Comparison of ENCODE assay signal across 8 cellular contexts in the genomic region with DNA sequence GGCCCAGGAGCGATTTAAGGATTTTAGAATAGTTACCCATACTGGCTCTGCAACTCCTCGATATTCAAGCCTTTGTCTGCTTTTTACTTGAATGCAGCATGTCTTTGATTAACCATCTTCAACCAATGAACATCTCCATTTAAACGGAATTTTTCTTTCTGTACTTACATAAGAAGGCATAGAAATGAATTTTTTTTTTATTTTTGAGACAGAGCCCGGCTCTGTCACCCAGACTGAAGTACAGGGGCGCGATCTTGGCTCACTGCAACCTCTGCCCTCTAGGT. TPM values are rescaled to one million over a fixed set of nuclear protein-coding genes. Genes with fewer than 3 reads are reported as not detected.
A peak's percentile ranks its signal among the peaks of the same experiment; 100 is the strongest.
DNase-seq lines count a peak whose midpoint lies in the region; ATAC-seq, FAIRE-seq and TF ChIP-seq lines count a peak whose summit lies in the region.

No MANE protein-coding gene starts in this region.

- H3K4me2 ChIP-seq in K562 (ENCODE audit: insufficient read depth, low read length) = peak overlapping the region; percentile 96

- DNase-seq in activated T-cell treated with anti-CD3 and anti-CD28 coated beads, Interleukin-2, amount 50 U/mL, for 72 hours = no peak
- no peak for DNase-seq in activated T-cell treated with anti-CD3 and anti-CD28 coated beads, Interleukin-2, amount 50 U/mL, for 1 hour
- DNase-seq in K562 (ENCODE audit: extremely low read depth in 1 of 4, low spot score in 3 of 4) (no peak), lower lobe of right lung (no peak), tibial nerve (ENCODE audit: low spot score in 2 of 2) (no peak), SW 1271 (lab: John Stamatoyannopoulos, UW) (no peak), SHP77 treated with DMSO at 0.1 percent for 48 hours (lab: John Stamatoyannopoulos, UW) (no peak)

- H3K36me3 ChIP-seq in K562 (ENCODE audit: control insufficient read depth, insufficient read depth, low read length) (peaks cover 18% of the 10 kb centered on the region), lower lobe of right lung (peaks cover 13% of the 10 kb centered on the region), tibial nerve (peaks cover 0 to 2% (median 0%) of the 10 kb centered on the region in 3 donors)

- H3K4me1 Mint-ChIP-seq in activated T-cell treated with anti-CD3 and anti-CD28 coated beads, Interleukin-2, amount 50 U/mL, for 72 hours (ENCODE audit: low read depth) = peaks cover 38% of the 10 kb centered on the region

- no peak for TF ChIP-seq RAD21 in K562 (CRISPR knock-in tag; conservative IDR thresholded peaks at IDR 0.05 in 1 of 2, IDR thresholded peaks at IDR 0.05 in 1 of 2)

- H4K20me1 ChIP-seq in K562 (replicated peaks; ENCODE audit: control insufficient read depth, insufficient read depth, low read length) = no peaks in the 10 kb centered on the region

- peaks cover 9 to 14% of the 10 kb centered on the region in 2 donors for H3K36me3 Mint-ChIP-seq in activated T-cell treated with anti-CD3 and anti-CD28 coated beads, Interleukin-2, amount 50 U/mL, for 72 hours (ENCODE audit: insufficient read depth in 2 of 2)

- H2AFZ ChIP-seq in K562 (ENCODE audit: low read depth, low read length) = peak overlapping the region; percentile 93

- H3K9me1 ChIP-seq in K562 (ENCODE audit: control insufficient read depth, insufficient read depth, low read length) = no peaks in the 10 kb centered on the region

- peaks cover 0 to 5% of the 10 kb centered on the region in 2 experiments; a peak in 3 of 5 replicates for H3K4me1 ChIP-seq in K562 (replicated peaks in 1 of 2; ENCODE audit: control insufficient read depth in 2 of 2, insufficient read depth in 2 of 2, low read length in 2 of 2)
- peaks cover 30% of the 10 kb centered on the region for H3K4me1 ChIP-seq in lower lobe of right lung
- H3K4me1 ChIP-seq in tibial nerve = peaks cover 0 to 30% (median 10%) of the 10 kb centered on the region in 4 donors

- in situ Hi-C loops in K562 (cut with MboI) = loop anchor here (25.0 kb wide), 1 partner anchor 1853 kb away; no protein-coding TSS in a partner anchor

- CTCF ChIA-PET in K562 (lab: Yijun Ruan, JAX; ENCODE audit: low intra/inter-chr PET ratio) = no interaction called here

- intact Hi-C loops in K562 (cut with micrococcal nuclease) = no loop called here
- intact Hi-C loops in lower lobe of right lung (cut with DNase I) = no loop called here

- 37% methylated on average over 6 of the region's 6 CpGs for WGBS in K562 (ENCODE audit: insufficient coverage, low coverage, missing lambda C conversion rate)
- WGBS in tibial nerve, 2 donors = 40 to 45% methylated on average over 6 of the region's 6 CpGs

- peaks cover 41% of the 10 kb centered on the region for H3K79me2 ChIP-seq in K562 (ENCODE audit: control insufficient read depth, insufficient read depth, low read length)

- no peak for FAIRE-seq in K562 (lab: Jason Lieb, UNC)

- no peaks in the 10 kb centered on the region for H3K9me3 ChIP-seq in K562 (replicated peaks; ENCODE audit: control insufficient read depth, insufficient read depth, low read depth, low read length)
- no peaks in the 10 kb centered on the region for H3K9me3 ChIP-seq in lower lobe of right lung
- H3K9me3 ChIP-seq in tibial nerve = no peaks in the 10 kb centered on the region

- H3K27ac Mint-ChIP-seq in activated T-cell treated with anti-CD3 and anti-CD28 coated beads, Interleukin-2, amount 50 U/mL, for 72 hours = peak overlapping the region; percentile 100

- no peak for ATAC-seq in activated T-cell treated with anti-CD3 and anti-CD28 coated beads, Interleukin-2, amount 50 U/mL, for 72 hours (replicated peaks in 1 of 2)
- ATAC-seq in K562 (no peak), lower lobe of right lung (no peak), GM19035 (IDR thresholded peaks at IDR 0.05; ENCODE audit: unreplicated experiment) (no peak)

- no peak for TF ChIP-seq CTCF in K562 (IDR thresholded peaks at IDR 0.05 in 2 of 3, conservative IDR thresholded peaks at IDR 0.05 in 1 of 3; ENCODE audit: insufficient read depth in 2 of 3, low read depth in 1 of 3, low read length in 3 of 3)
- TF ChIP-seq CTCF in lower lobe of right lung (IDR thresholded peaks at IDR 0.05) = no peak
- no peak for TF ChIP-seq CTCF in tibial nerve (IDR thresholded peaks at IDR 0.05)

- H3K27ac ChIP-seq in K562 (ENCODE audit: extremely low read depth, low read depth, low read length) (peak overlapping the region; percentile 89), lower lobe of right lung (peak overlapping the region; percentile 90), tibial nerve (peak overlapping the region; percentile 69 to 89 (median 86))

- no peaks in the 10 kb centered on the region for H3K27me3 Mint-ChIP-seq in activated T-cell treated with anti-CD3 and anti-CD28 coated beads, Interleukin-2, amount 50 U/mL, for 72 hours (ENCODE audit: low read depth)

- H3K4me3 ChIP-seq in K562 = no peak overlapping the region
- peak overlapping the region; percentile 73 for H3K4me3 ChIP-seq in lower lobe of right lung
- H3K4me3 ChIP-seq in tibial nerve = peak overlapping the region; percentile 54 to 81 (median 71)

- TF ChIP-seq EP300 in K562 (IDR thresholded peaks at IDR 0.05; ENCODE audit: low read length) = no peak
- no peak for TF ChIP-seq EP300 in tibial nerve (IDR thresholded peaks at IDR 0.05)

- H3K27me3 ChIP-seq in K562 (ENCODE audit: control insufficient read depth in 2 of 2, insufficient read depth in 2 of 2, low read length in 2 of 2) (no peaks in the 10 kb centered on the region), lower lobe of right lung (ENCODE audit: low read depth) (no peaks in the 10 kb centered on the region), tibial nerve (no peaks in the 10 kb centered on the region)

- H3K4me3 Mint-ChIP-seq in activated T-cell treated with anti-CD3 and anti-CD28 coated beads, Interleukin-2, amount 50 U/mL, for 72 hours = peak overlapping the region; percentile 87 to 97

- TSS peak; percentile 82 for BruUV-seq in K562 (replicated peaks; lab: Mats Ljungman, UMichigan)

- peak overlapping the region in 1 of 2 experiments; percentile 88; a peak in 2 of 4 replicates for H3K9ac ChIP-seq in K562 (ENCODE audit: insufficient read depth in 1 of 2, low read depth in 2 of 2, low read length in 2 of 2)

- TF ChIP-seq POLR2A in K562 (conservative IDR thresholded peaks at IDR 0.05) (no peak), tibial nerve (IDR thresholded peaks at IDR 0.05) (no peak)

- H3K9me3 Mint-ChIP-seq in activated T-cell treated with anti-CD3 and anti-CD28 coated beads, Interleukin-2, amount 50 U/mL, for 72 hours = peaks cover 4% of the 10 kb centered on the region in 2 donors

- POLR2A ChIA-PET in K562 (lab: Yijun Ruan, JAX) = interaction anchor here (0.7 to 1.2 kb wide), 3 partner anchors 9 to 442 kb away, joined by 3 read pairs; no protein-coding TSS in a partner anchor

TF ChIP-seq in K562, 482 proteins besides CTCF, POLR2A, EP300 and RAD21 (continues in another document):
- 0 out of 2 replicates have a peak, but pooled peaks have one; percentile 1 for TF ChIP-seq ZNF24 (IDR thresholded peaks at IDR 0.05)
- no peak for TF ChIP-seq NR2C2 (CRISPR knock-in tag; IDR thresholded peaks at IDR 0.05)
- peak; percentile 73 for TF ChIP-seq NR2C2 (tag; IDR thresholded peaks at IDR 0.05)
- peak in 1 of 2 experiments; percentile 10; a peak in 1 of 3 replicates for TF ChIP-seq CBX3 (IDR thresholded peaks at IDR 0.05; ENCODE audit: borderline replicate concordance in 1 of 2, low read length in 2 of 2)

RNA-seq across cellular contexts. Expression of a gene that starts 0.8 kb away (rescaled TPM):
- 10 to 100 TPM; 25.2 to 38.0 TPM for total RNA-seq in activated T-cell treated with anti-CD3 and anti-CD28 coated beads, Interleukin-2, amount 50 U/mL, for 72 hours
- 24.7 and 80.5 TPM in 2 replicates for total RNA-seq in K562 (2011; cell fraction: chromatin; rRNA removed; ENCODE audit: low replicate concordance)
- total RNA-seq in K562 (2011; cell fraction: nucleolus; rRNA removed) = 16.5 and 27.8 TPM in 2 replicates
- 34.5 and 35.2 TPM in 2 replicates for total RNA-seq in K562 (2011; cell fraction: nucleoplasm; rRNA removed)
- 33.1 and 33.6 TPM in 2 replicates for total RNA-seq in K562 (2014; rRNA removed)
- total RNA-seq in K562 (2014; rRNA removed; fragmentation: Illumina TruSeq; extraction: Trizol) = 54.0 and 58.7 TPM in 2 replicates
- total RNA-seq in K562 (2015; rRNA removed; fragmentation: Illumina TruSeq; extraction: Trizol) = 37.9 and 47.8 TPM in 2 replicates
- 44.0 and 46.6 TPM in 2 replicates for total RNA-seq in K562 (2021)
- 31.6 and 47.1 TPM in 2 replicates for polyA plus RNA-seq in K562 (2011; rRNA removed)
- 3.2 and 7.1 TPM in 2 replicates for polyA plus RNA-seq in K562 (2011; cell fraction: cytosol; rRNA removed)
- polyA plus RNA-seq in K562 (2011; cell fraction: nucleus; rRNA removed) = 14.7 and 18.4 TPM in 2 replicates
- 28.8 and 35.1 TPM in 2 replicates for polyA plus RNA-seq in K562 (2012)
- 22.9 and 24.4 TPM in 2 replicates for polyA plus RNA-seq in K562 (2014; fragmentation: Illumina TruSeq; extraction: Trizol)
- 10 to 100 TPM; 81.6 to 97.6 TPM for polyA plus RNA-seq in K562 (2014; fragmentation: Nextera tagmentation; extraction: Ambion mirVana)
- 43.4 and 50.5 TPM in 2 replicates for polyA plus RNA-seq in K562 (2014; rRNA removed)
- 49.1 and 62.6 TPM in 2 replicates for polyA minus RNA-seq in K562 (2011; rRNA and poly(A)+ RNA removed)
- 12.4 and 13.8 TPM in 2 replicates for polyA minus RNA-seq in K562 (2011; cell fraction: cytosol; rRNA and poly(A)+ RNA removed)
- polyA minus RNA-seq in K562 (2011; cell fraction: nucleus; rRNA and poly(A)+ RNA removed) = 44.8 and 75.5 TPM in 2 replicates
- total RNA-seq in lower lobe of right lung = 21.6 TPM
- 10 to 100 TPM; 16.7 to 44.7 (median 27.3) TPM for total RNA-seq in tibial nerve

RNA-seq across cellular contexts. Expression of a gene that starts 41.5 kb away (rescaled TPM):
- not detected for total RNA-seq in activated T-cell treated with anti-CD3 and anti-CD28 coated beads, Interleukin-2, amount 50 U/mL, for 72 hours
- not detected in 2 replicates for total RNA-seq in K562 (2011; cell fraction: chromatin; rRNA removed; ENCODE audit: low replicate concordance)
- not detected in 2 replicates for total RNA-seq in K562 (2011; cell fraction: nucleolus; rRNA removed)
- total RNA-seq in K562 (2011; cell fraction: nucleoplasm; rRNA removed) = not detected in 2 replicates
- total RNA-seq in K562 (2014; rRNA removed) = not detected in 2 replicates
- total RNA-seq in K562 (2014; rRNA removed; fragmentation: Illumina TruSeq; extraction: Trizol) = not detected in 2 replicates
- not detected in 2 replicates for total RNA-seq in K562 (2015; rRNA removed; fragmentation: Illumina TruSeq; extraction: Trizol)
- total RNA-seq in K562 (2021) = not detected in 2 replicates
- not detected in 2 replicates for polyA plus RNA-seq in K562 (2011; rRNA removed)
- 0.01 TPM in 1 of 2 replicates, not detected in the other for polyA plus RNA-seq in K562 (2011; cell fraction: cytosol; rRNA removed)
- not detected in 2 replicates for polyA plus RNA-seq in K562 (2011; cell fraction: nucleus; rRNA removed)
- polyA plus RNA-seq in K562 (2012) = 0.01 and 0.15 TPM in 2 replicates
- polyA plus RNA-seq in K562 (2014; fragmentation: Illumina TruSeq; extraction: Trizol) = not detected in 2 replicates
- under 1 TPM; 0.01 to 0.18 TPM for polyA plus RNA-seq in K562 (2014; fragmentation: Nextera tagmentation; extraction: Ambion mirVana)
- polyA plus RNA-seq in K562 (2014; rRNA removed) = not detected in 2 replicates
- polyA minus RNA-seq in K562 (2011; rRNA and poly(A)+ RNA removed) = not detected in 2 replicates
- polyA minus RNA-seq in K562 (2011; cell fraction: cytosol; rRNA and poly(A)+ RNA removed) = not detected in 2 replicates
- polyA minus RNA-seq in K562 (2011; cell fraction: nucleus; rRNA and poly(A)+ RNA removed) = not detected in 2 replicates
- not detected for total RNA-seq in lower lobe of right lung
- total RNA-seq in tibial nerve = under 1 TPM in 2 of 4 donors, not detected in 2; under 0.01 TPM
